Comparison of ENCODE assay signal across 19 cellular contexts in the genomic region with DNA sequence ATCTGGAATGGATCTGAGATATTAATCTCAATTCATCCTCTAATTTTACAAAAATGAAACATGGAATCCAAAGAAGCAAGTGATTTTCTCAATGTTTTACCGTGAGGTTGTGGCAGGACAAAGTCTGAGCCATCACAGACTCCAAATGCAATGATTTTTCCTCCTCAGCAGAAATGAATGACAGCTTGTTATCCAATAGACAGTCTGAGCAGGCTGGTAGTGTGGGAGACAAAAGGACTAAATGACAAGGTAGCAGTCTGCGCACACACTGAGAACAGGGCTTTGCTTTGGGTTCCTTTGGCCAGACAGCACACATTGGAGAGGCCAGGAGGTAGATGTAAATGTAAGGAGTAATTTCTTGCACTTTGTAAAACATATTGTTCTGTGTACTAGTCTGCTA. TPM values are rescaled to one million over a fixed set of nuclear protein-coding genes. Genes with fewer than 3 reads are reported as not detected.
DNase-seq lines count a peak whose midpoint lies in the region; ATAC-seq and TF ChIP-seq lines count a peak whose summit lies in the region.
"Had no signal": no experiment of that assay in that cellular context is flagged by ENCODE, and none has a peak within 500 bp of the region (broad histone marks: within the 10 kb centered on the region; RNA-seq: fewer than 3 reads in every experiment).

No MANE protein-coding gene starts in this region.

- H3K9me2 ChIP-seq in neural cell (ENCODE audit: insufficient read depth, low read length) = no peaks in the 10 kb centered on the region

- H3K27ac ChIP-seq in neural cell (ENCODE audit: low read length) = peak overlapping the region; percentile 83
- H3K27ac ChIP-seq: BLaER1 had no signal

- no peaks in the 10 kb centered on the region for H3F3A ChIP-seq in neural cell (ENCODE audit: insufficient read depth, low read length, poor library complexity, severe bottlenecking)

- H3K4me1 ChIP-seq in mucosa of descending colon (ENCODE audit: low read depth) = no peaks in the 10 kb centered on the region

- H2AFZ ChIP-seq in neural cell (ENCODE audit: low read depth, low read length) = no peak overlapping the region

- peak overlapping the region; percentile 42 for H3K9ac ChIP-seq in neural cell (ENCODE audit: low read length)
- H3K9ac ChIP-seq: BLaER1 had no signal

- intact Hi-C loops in mucosa of descending colon (cut with DNase I, micrococcal nuclease) = no loop called here

- TF ChIP-seq EP300 in neural cell (conservative IDR thresholded peaks at IDR 0.05; ENCODE audit: poor library complexity, severe bottlenecking) = peak; percentile 79

- H3K36me3 ChIP-seq in neural cell (ENCODE audit: insufficient read depth, low read length) = no peaks in the 10 kb centered on the region
- H3K36me3 ChIP-seq in mucosa of descending colon (ENCODE audit: low read depth) = no peaks in the 10 kb centered on the region
- H3K36me3 ChIP-seq: BLaER1 had no signal

- no peaks in the 10 kb centered on the region for H3K27me3 ChIP-seq in neural cell (ENCODE audit: insufficient read depth, low read depth, low read length)
- H3K27me3 ChIP-seq: BLaER1 had no signal

- H4K20me1 ChIP-seq in neural cell (ENCODE audit: insufficient read depth) = no peaks in the 10 kb centered on the region
- H4K20me1 ChIP-seq: BLaER1 had no signal

- peak; percentile 39 for DNase-seq in NCI-H748 (lab: John Stamatoyannopoulos, UW; ENCODE audit: unreplicated experiment)
- DNase-seq in NCI-H748 treated with DMSO at 0.1 percent for 48 hours (lab: John Stamatoyannopoulos, UW) = no peak
- peak; percentile 17 for DNase-seq in NCI-H1105 (lab: John Stamatoyannopoulos, UW)
- DNase-seq in NCI-H1436 (lab: John Stamatoyannopoulos, UW) = peak; percentile 8
- no peak for DNase-seq in effector CD4-positive, alpha-beta T cell
- no peak for DNase-seq in mucosa of descending colon
- DNase-seq in SW480 (ENCODE audit: low spot score) = no peak
- DNase-seq: 8988T; CD4-positive, alpha-beta memory T cell; GF-D8; H9 had no signal

- H3K79me2 ChIP-seq in neural cell (replicated peaks; ENCODE audit: insufficient read depth, low read length) = no peaks in the 10 kb centered on the region

- ATAC-seq in mucosa of descending colon = no peak

- TF ChIP-seq RAD21 in neural cell (conservative IDR thresholded peaks at IDR 0.05) = no peak

- TF ChIP-seq CTCF in neural cell (IDR thresholded peaks at IDR 0.05; ENCODE audit: poor library complexity, severe bottlenecking) = no peak
- no peak for TF ChIP-seq CTCF in mucosa of descending colon (IDR thresholded peaks at IDR 0.05)

- peak overlapping the region; percentile 21 for H3K4me3 ChIP-seq in neural cell (ENCODE audit: low read length)
- H3K4me3 ChIP-seq in mucosa of descending colon = no peak overlapping the region
- H3K4me3 ChIP-seq: BLaER1 had no signal

- H3K4me2 ChIP-seq in neural cell (ENCODE audit: low read length) = peak overlapping the region; percentile 32
- H3K4me2 ChIP-seq: BLaER1 had no signal

- H3K9me3 ChIP-seq in neural cell (ENCODE audit: low read length) (no peaks in the 10 kb centered on the region), mucosa of descending colon (no peaks in the 10 kb centered on the region)
- H3K9me3 ChIP-seq: BLaER1 had no signal

TF ChIP-seq in neural cell, 6 proteins besides CTCF, POLR2A, EP300 and RAD21:
- TF ChIP-seq, protein P1, sequence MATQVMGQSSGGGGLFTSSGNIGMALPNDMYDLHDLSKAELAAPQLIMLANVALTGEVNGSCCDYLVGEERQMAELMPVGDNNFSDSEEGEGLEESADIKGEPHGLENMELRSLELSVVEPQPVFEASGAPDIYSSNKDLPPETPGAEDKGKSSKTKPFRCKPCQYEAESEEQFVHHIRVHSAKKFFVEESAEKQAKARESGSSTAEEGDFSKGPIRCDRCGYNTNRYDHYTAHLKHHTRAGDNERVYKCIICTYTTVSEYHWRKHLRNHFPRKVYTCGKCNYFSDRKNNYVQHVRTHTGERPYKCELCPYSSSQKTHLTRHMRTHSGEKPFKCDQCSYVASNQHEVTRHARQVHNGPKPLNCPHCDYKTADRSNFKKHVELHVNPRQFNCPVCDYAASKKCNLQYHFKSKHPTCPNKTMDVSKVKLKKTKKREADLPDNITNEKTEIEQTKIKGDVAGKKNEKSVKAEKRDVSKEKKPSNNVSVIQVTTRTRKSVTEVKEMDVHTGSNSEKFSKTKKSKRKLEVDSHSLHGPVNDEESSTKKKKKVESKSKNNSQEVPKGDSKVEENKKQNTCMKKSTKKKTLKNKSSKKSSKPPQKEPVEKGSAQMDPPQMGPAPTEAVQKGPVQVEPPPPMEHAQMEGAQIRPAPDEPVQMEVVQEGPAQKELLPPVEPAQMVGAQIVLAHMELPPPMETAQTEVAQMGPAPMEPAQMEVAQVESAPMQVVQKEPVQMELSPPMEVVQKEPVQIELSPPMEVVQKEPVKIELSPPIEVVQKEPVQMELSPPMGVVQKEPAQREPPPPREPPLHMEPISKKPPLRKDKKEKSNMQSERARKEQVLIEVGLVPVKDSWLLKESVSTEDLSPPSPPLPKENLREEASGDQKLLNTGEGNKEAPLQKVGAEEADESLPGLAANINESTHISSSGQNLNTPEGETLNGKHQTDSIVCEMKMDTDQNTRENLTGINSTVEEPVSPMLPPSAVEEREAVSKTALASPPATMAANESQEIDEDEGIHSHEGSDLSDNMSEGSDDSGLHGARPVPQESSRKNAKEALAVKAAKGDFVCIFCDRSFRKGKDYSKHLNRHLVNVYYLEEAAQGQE (IDR thresholded peaks at IDR 0.05; ENCODE audit: borderline replicate concordance) = peak; percentile 44
- TF ChIP-seq POLR2AphosphoS5 (IDR thresholded peaks at IDR 0.05) (peak; percentile 61), EZH2 (IDR thresholded peaks at IDR 0.05; ENCODE audit: borderline replicate concordance, insufficient read depth, low read length, poor library complexity, severe bottlenecking) (no peak)

RNA-seq across cellular contexts. Expression of gene RGPD4, which starts 50.4 kb away (rescaled TPM):
- 0.26 TPM in 1 of 2 replicates, not detected in the other for polyA plus RNA-seq in neural cell
- 0.24 TPM in 1 of 2 replicates, not detected in the other for polyA minus RNA-seq in neural cell
- under 1 TPM in 2 of 3 donors, not detected in 1; 0.10 to 0.13 TPM for total RNA-seq in mucosa of descending colon
- total RNA-seq: A673, Daoy, H1, HT-29 had no signal
- polyA plus RNA-seq: AG04450, CD14-positive monocyte, H1 had no signal

Comparison
In these comparisons a context has a peak if more than half of its experiments do, and no peak if none do; other contexts are left out.
1. DNase-seq: peak in NCI-H748 (single experiment), NCI-H1105 (single experiment) and NCI-H1436 (single experiment); none in NCI-H748 treated with DMSO at 0.1 percent for 48 hours (single experiment), effector CD4-positive, alpha-beta T cell (single experiment), mucosa of descending colon (0 of 3) and SW480 (single experiment).